29 cellular contexts compared by ENCODE assay signal in the genomic region with DNA sequence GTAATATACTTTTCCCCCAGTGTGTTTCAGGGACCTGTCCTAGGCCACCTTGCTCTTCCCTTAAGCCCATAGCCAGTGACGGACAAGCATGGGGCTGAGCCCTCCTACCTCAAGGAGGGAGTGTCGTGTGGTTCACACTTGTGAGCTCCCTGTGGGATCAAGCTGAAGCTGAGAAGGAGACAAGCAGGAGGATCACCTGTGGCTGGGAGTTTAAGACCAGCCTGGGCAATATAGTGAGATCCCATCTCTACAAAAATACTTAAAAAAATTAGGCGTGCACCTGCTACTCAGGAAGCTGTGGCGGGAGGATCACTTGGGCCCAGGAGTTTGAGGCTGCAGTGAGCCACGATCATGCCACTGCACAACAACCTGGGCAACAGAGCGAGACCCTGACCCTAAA.
"Had no signal": no experiment of that assay in that cellular context is flagged by ENCODE, and none has a peak within 500 bp of the region (broad histone marks: within the 10 kb centered on the region; RNA-seq: fewer than 3 reads in every experiment).

No MANE protein-coding gene starts in this region.

- H3K4me1 ChIP-seq: ascending aorta, breast epithelium, colonic mucosa had no signal

- H3K4me3 Mint-ChIP-seq: activated CD4-positive, alpha-beta T cell treated with anti-CD3 and anti-CD28 coated beads for 36 hours; activated CD8-positive, alpha-beta T cell treated with anti-CD3 and anti-CD28 coated beads for 36 hours; activated naive CD4-positive, alpha-beta T cell treated with anti-CD3 and anti-CD28 coated beads for 36 hours; activated naive CD8-positive, alpha-beta T cell treated with anti-CD3 and anti-CD28 coated beads, Interleukin-2, amount 10 ng/mL, durations not matched to agents 7 days and 5 days; activated T-helper 1 cell treated with anti-CD3 and anti-CD28 coated beads, Interleukin-12 subunit alpha, Interleukin-12 subunit beta, Interleukin-2, Interleukin-4 antibody, amounts not matched to agents 30 ng/mL and 10 ng/mL and 1 ng/mL, durations not matched to agents 14 hours and 24 hours and 36 hours; brain; T-helper 17 cell; T-helper 2 cell treated with Interferon-gamma antibody and Interleukin-4, amounts not matched to agents 5 μg/mL and 100 μg/mL, for 36 hours had no signal

- ATAC-seq: activated CD4-positive, alpha-beta T cell treated with anti-CD3 and anti-CD28 coated beads for 36 hours; activated CD8-positive, alpha-beta T cell treated with anti-CD3 and anti-CD28 coated beads for 36 hours; T-helper 17 cell had no signal

- H3K4me1 Mint-ChIP-seq: brain had no signal

- H3K36me3 ChIP-seq: colonic mucosa, WERI-Rb-1 had no signal

- DNase-seq: activated CD4-positive, alpha-beta T cell treated with anti-CD3 and anti-CD28 coated beads for 36 hours; activated CD4-positive, alpha-beta T cell treated with anti-CD3 and anti-CD28 coated beads, Interleukin-2, amount 50 U/mL, for 1 hour; activated CD4-positive, alpha-beta T cell treated with anti-CD3 and anti-CD28 coated beads, Interleukin-2, amount 50 U/mL, for 48 hours; activated CD4-positive, CD25-positive, alpha-beta regulatory T cell; activated CD4-positive, CD25-positive, alpha-beta regulatory T cell treated with anti-CD3 and anti-CD28 coated beads, Interleukin-2, amount 50 U/mL, for 72 hours; activated CD8-positive, alpha-beta memory T cell treated with anti-CD3 and anti-CD28 coated beads for 24 hours; activated CD8-positive, alpha-beta T cell treated with anti-CD3 and anti-CD28 coated beads for 36 hours; activated effector memory CD4-positive, alpha-beta T cell treated with anti-CD3 and anti-CD28 coated beads, Interleukin-2, amount 50 U/mL, for 16 hours; activated naive CD4-positive, alpha-beta T cell treated with anti-CD3 and anti-CD28 coated beads for 36 hours; activated naive CD8-positive, alpha-beta T cell treated with anti-CD3 and anti-CD28 coated beads, Interleukin-2, amount 10 ng/mL, durations not matched to agents 7 days and 5 days; activated T-cell treated with anti-CD3 and anti-CD28 coated beads, Interleukin-2, amount 50 U/mL, for 1 hour; central memory CD4-positive, alpha-beta T cell; cerebellar nuclear complex; colonic mucosa; effector CD8-positive, alpha-beta T cell; foreskin fibroblast; head of caudate nucleus; T-helper 1 cell; T-helper 17 cell; T1000; WERI-Rb-1 had no signal

- H3K9me3 Mint-ChIP-seq: activated CD8-positive, alpha-beta T cell treated with anti-CD3 and anti-CD28 coated beads for 36 hours; activated naive CD4-positive, alpha-beta T cell treated with anti-CD3 and anti-CD28 coated beads for 36 hours; activated naive CD4-positive, alpha-beta T cell treated with anti-CD3 and anti-CD28 coated beads, Interleukin-2, amount 50 U/mL, for 72 hours; activated naive CD8-positive, alpha-beta T cell treated with anti-CD3 and anti-CD28 coated beads, Interleukin-2, amount 10 ng/mL, durations not matched to agents 7 days and 5 days; activated T-helper 1 cell treated with anti-CD3 and anti-CD28 coated beads, Interleukin-12 subunit alpha, Interleukin-12 subunit beta, Interleukin-2, Interleukin-4 antibody, amounts not matched to agents 30 ng/mL and 10 ng/mL and 1 ng/mL, durations not matched to agents 14 hours and 24 hours and 36 hours; activated T-helper 2 cell treated with anti-CD3 and anti-CD28 coated beads, Interferon-gamma antibody, Interleukin-2, Interleukin-4, amounts not matched to agents 10 μg/mL and 5 μg/mL and 100 μg/mL, durations not matched to agents 14 hours and 24 hours and 36 hours; brain; T-helper 2 cell treated with Interferon-gamma antibody and Interleukin-4, amounts not matched to agents 5 μg/mL and 100 μg/mL, for 36 hours had no signal

- H3K4me3 ChIP-seq: ascending aorta, breast epithelium, cardiac muscle cell, colonic mucosa had no signal

- H3K27me3 ChIP-seq: ascending aorta, breast epithelium, cardiac muscle cell, colonic mucosa had no signal

- H3K27me3 Mint-ChIP-seq: activated CD4-positive, alpha-beta T cell treated with anti-CD3 and anti-CD28 coated beads for 36 hours; activated CD8-positive, alpha-beta T cell treated with anti-CD3 and anti-CD28 coated beads for 36 hours; activated naive CD8-positive, alpha-beta T cell treated with anti-CD3 and anti-CD28 coated beads, Interleukin-2, amount 10 ng/mL, durations not matched to agents 7 days and 5 days; T-helper 17 cell had no signal

- H3K27ac ChIP-seq: ascending aorta, cardiac muscle cell, colonic mucosa, WERI-Rb-1 had no signal

- H3K9me3 ChIP-seq: ascending aorta, breast epithelium, colonic mucosa had no signal

- H3K27ac Mint-ChIP-seq: activated CD4-positive, alpha-beta T cell treated with anti-CD3 and anti-CD28 coated beads for 36 hours; activated naive CD4-positive, alpha-beta T cell treated with anti-CD3 and anti-CD28 coated beads for 36 hours; activated naive CD8-positive, alpha-beta T cell treated with anti-CD3 and anti-CD28 coated beads, Interleukin-2, amount 10 ng/mL, durations not matched to agents 7 days and 5 days; activated T-helper 1 cell treated with anti-CD3 and anti-CD28 coated beads, Interleukin-12 subunit alpha, Interleukin-12 subunit beta, Interleukin-2, Interleukin-4 antibody, amounts not matched to agents 30 ng/mL and 10 ng/mL and 1 ng/mL, durations not matched to agents 14 hours and 24 hours and 36 hours; activated T-helper 2 cell treated with anti-CD3 and anti-CD28 coated beads, Interferon-gamma antibody, Interleukin-2, Interleukin-4, amounts not matched to agents 10 μg/mL and 5 μg/mL and 100 μg/mL, durations not matched to agents 14 hours and 24 hours and 36 hours; brain; T-helper 17 cell; T-helper 2 cell treated with Interferon-gamma antibody and Interleukin-4, amounts not matched to agents 5 μg/mL and 100 μg/mL, for 36 hours had no signal
